Comparison of ENCODE assay signal across 10 cellular contexts in the genomic region with DNA sequence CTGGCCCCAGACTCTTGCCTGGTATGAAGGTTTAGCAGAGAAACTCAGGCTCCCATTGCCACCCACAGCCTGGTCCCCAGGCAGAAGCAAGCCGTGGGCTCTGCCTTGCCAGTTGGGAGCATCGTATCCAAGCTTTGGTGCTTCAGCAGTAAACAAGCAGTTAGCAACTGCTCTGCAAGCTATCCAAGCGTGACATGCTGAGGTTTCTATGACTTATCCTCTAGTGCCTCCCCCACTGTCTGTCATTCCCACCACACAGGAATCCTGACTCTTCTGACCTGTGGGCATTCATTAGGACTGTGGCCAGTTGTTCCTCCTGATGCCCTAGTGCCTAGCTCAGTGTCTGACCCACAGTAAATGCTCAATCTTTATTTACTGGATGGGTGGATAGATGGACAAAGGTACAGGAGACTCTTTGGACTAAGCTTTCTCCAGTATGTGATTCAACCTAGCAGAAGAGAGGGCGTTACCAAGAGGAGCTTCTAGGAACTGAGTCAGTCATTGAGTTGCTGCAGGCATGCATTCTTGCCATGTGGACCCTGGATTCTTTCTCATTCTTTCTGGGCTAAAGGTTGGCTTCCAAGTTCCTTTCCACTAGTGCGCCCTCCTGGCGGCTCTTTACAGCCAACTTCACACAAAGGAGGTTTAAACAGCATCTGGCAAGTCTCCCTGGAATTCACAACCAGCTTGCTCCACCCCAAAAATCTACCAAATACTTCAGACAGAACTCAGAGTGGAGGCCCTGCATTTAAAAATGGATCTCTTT. TPM values are rescaled to one million over a fixed set of nuclear protein-coding genes. Genes with fewer than 3 reads are reported as not detected.
DNase-seq lines count a peak whose midpoint lies in the region; ATAC-seq and TF ChIP-seq lines count a peak whose summit lies in the region.
"Had no signal": no experiment of that assay in that cellular context is flagged by ENCODE, and none has a peak within 500 bp of the region (broad histone marks: within the 10 kb centered on the region; RNA-seq: fewer than 3 reads in every experiment).

No MANE protein-coding gene starts in this region.

- peak; percentile 58 for ATAC-seq in body of pancreas
- ATAC-seq in left lung = peak; percentile 74
- no peak for ATAC-seq in GM18909 (IDR thresholded peaks at IDR 0.05; ENCODE audit: poor library complexity, unreplicated experiment)

- peaks cover 4% of the 10 kb centered on the region for H3K27me3 Mint-ChIP-seq in HFFc6 (ENCODE audit: insufficient read depth)

- TF ChIP-seq CTCF in AG09309 (IDR thresholded peaks at IDR 0.05; ENCODE audit: control insufficient read depth, insufficient read depth, low read depth, low read length, missing control alignments) = peak; percentile 62
- TF ChIP-seq CTCF in HFFc6 (IDR thresholded peaks at IDR 0.05) = peak; percentile 74
- peak in 4 of 7 experiments; percentile 29 to 51 (median 34) for TF ChIP-seq CTCF in body of pancreas (IDR thresholded peaks at IDR 0.05)
- TF ChIP-seq CTCF in left lung (IDR thresholded peaks at IDR 0.05) = no peak
- TF ChIP-seq CTCF in ovary (IDR thresholded peaks at IDR 0.05) = no peak

- peak; percentile 97 for DNase-seq in AG09309 (ENCODE audit: low read depth)
- DNase-seq in HFFc6 = peak; percentile 99
- DNase-seq in body of pancreas = peak; percentile 37 to 65 (median 54)
- DNase-seq in left lung = peak in 1 of 2 donors; percentile 58
- DNase-seq in activated CD8-positive, alpha-beta memory T cell treated with anti-CD3 and anti-CD28 coated beads, Interleukin-2, amount 50 U/mL, for 4 hours = no peak
- DNase-seq in activated CD4-positive, alpha-beta T cell treated with anti-CD3 and anti-CD28 coated beads for 48 hours = no peak
- no peak for DNase-seq in ovary

- peak overlapping the region; percentile 96 for H3K27ac Mint-ChIP-seq in HFFc6
- H3K27ac Mint-ChIP-seq: type B pancreatic cell had no signal

- H3K36me3 ChIP-seq in body of pancreas (replicated peaks in 1 of 2; ENCODE audit: insufficient read depth in 1 of 2, low read depth in 2 of 2) = no peaks in the 10 kb centered on the region
- H3K36me3 ChIP-seq in left lung = no peaks in the 10 kb centered on the region
- H3K36me3 ChIP-seq in ovary = no peaks in the 10 kb centered on the region

- H3K4me3 Mint-ChIP-seq in HFFc6 = peak overlapping the region; percentile 80
- H3K4me3 Mint-ChIP-seq: type B pancreatic cell had no signal

- no peaks in the 10 kb centered on the region for H3K9me3 Mint-ChIP-seq in HFFc6

- peaks cover 16% of the 10 kb centered on the region for H3K4me1 ChIP-seq in body of pancreas
- no peaks in the 10 kb centered on the region for H3K4me1 ChIP-seq in left lung
- H3K4me1 ChIP-seq in ovary (ENCODE audit: insufficient read depth) = no peaks in the 10 kb centered on the region

- no peaks in the 10 kb centered on the region for H3K9me3 ChIP-seq in body of pancreas
- H3K9me3 ChIP-seq in left lung = no peaks in the 10 kb centered on the region
- no peaks in the 10 kb centered on the region for H3K9me3 ChIP-seq in ovary

- H3K27me3 ChIP-seq in body of pancreas = no peaks in the 10 kb centered on the region
- peaks cover 0 to 59% of the 10 kb centered on the region in 2 donors for H3K27me3 ChIP-seq in left lung
- H3K27me3 ChIP-seq in ovary = no peaks in the 10 kb centered on the region

- intact Hi-C loops in body of pancreas (cut with DNase I) = loop anchor here (5.0 kb wide), 1 partner anchor 44 kb away; the partner anchor contains the start of gene EVA1A
- intact Hi-C loops in left lung (cut with DNase I) = no loop called here
- intact Hi-C loops in ovary (cut with DNase I) = no loop called here

- H3K4me3 ChIP-seq in AG09309 (ENCODE audit: control insufficient read depth, low read depth, low read length) (no peak overlapping the region), body of pancreas (no peak overlapping the region), left lung (no peak overlapping the region), ovary (no peak overlapping the region)

- peaks cover 90% of the 10 kb centered on the region for H3K4me1 Mint-ChIP-seq in HFFc6 (ENCODE audit: low read depth)

- 55 to 64% methylated on average over 6 of the region's 6 CpGs for WGBS in body of pancreas, 2 donors
- 66 to 76% (median 75%) methylated on average over 6 of the region's 6 CpGs for WGBS in ovary, 3 donors

- H3K36me3 Mint-ChIP-seq in HFFc6 (ENCODE audit: low read depth) = no peaks in the 10 kb centered on the region

- TF ChIP-seq POLR2A in body of pancreas (IDR thresholded peaks at IDR 0.05) (no peak), ovary (IDR thresholded peaks at IDR 0.05) (no peak)

- H3K27ac ChIP-seq in body of pancreas (peak overlapping the region in 1 of 4 donors; percentile 5), left lung (peak overlapping the region; percentile 28 to 54), ovary (no peak overlapping the region)

- no peak for TF ChIP-seq EP300 in ovary (IDR thresholded peaks at IDR 0.05)

RNA-seq across cellular contexts. Expression of gene MRPL19, which starts 40.6 kb away (rescaled TPM):
- total RNA-seq in HFFc6 (2021; fragmentation: NEBNext Ultra II Directional; extraction: Animal tissue kit (Norgen Biotek cat#: 25700)) = 10 to 100 TPM; 61.0 to 66.1 (median 63.1) TPM
- total RNA-seq in body of pancreas = 10 to 100 TPM; 13.5 to 22.1 TPM
- 10 to 100 TPM; 45.9 to 48.3 TPM for total RNA-seq in left lung
- total RNA-seq in ovary = 10 to 100 TPM; 20.5 to 46.8 (median 34.1) TPM
- 10 to 100 TPM; 11.9 to 30.5 TPM for polyA plus RNA-seq in ovary

RNA-seq across cellular contexts. Expression of gene EVA1A, which starts 45.2 kb away (rescaled TPM):
- total RNA-seq in HFFc6 (2021; fragmentation: NEBNext Ultra II Directional; extraction: Animal tissue kit (Norgen Biotek cat#: 25700)) = 10 to 100 TPM; 61.7 to 75.2 (median 68.8) TPM
- total RNA-seq in body of pancreas (10 to 100 TPM; 27.5 to 31.3 TPM), left lung (10 to 100 TPM; 23.2 to 54.7 TPM), ovary (10 to 100 TPM in 1 of 7 donors, 1 to 10 TPM in 5, under 1 TPM in 1; 0.76 to 12.2 (median 1.6) TPM)
- under 1 TPM; 0.62 to 0.80 TPM for polyA plus RNA-seq in ovary
- total RNA-seq: NCI-H460 had no signal

Comparison
In these comparisons a context has a peak if more than half of its experiments do, and no peak if none do; other contexts are left out.
1. DNase-seq: peak in AG09309 (single experiment), HFFc6 (single experiment) and body of pancreas (4 of 4); none in activated CD8-positive, alpha-beta memory T cell treated with anti-CD3 and anti-CD28 coated beads, Interleukin-2, amount 50 U/mL, for 4 hours (single experiment), activated CD4-positive, alpha-beta T cell treated with anti-CD3 and anti-CD28 coated beads for 48 hours (single experiment) and ovary (0 of 5).
2. CTCF ChIP-seq: peak in AG09309 (single experiment), HFFc6 (single experiment) and body of pancreas (4 of 7); none in left lung (0 of 2) and ovary (0 of 3).
3. H3K27ac ChIP-seq: peak in left lung (2 of 2); none in ovary (0 of 2).